ENCODE assay signal across 18 cellular contexts in genomic region chrX:856901-857300, GRCh38.
"Had no signal": no experiment of that assay in that cellular context is flagged by ENCODE, and none has a peak within 500 bp of the region (broad histone marks: within the 10 kb centered on the region; RNA-seq: fewer than 3 reads in every experiment).

No MANE protein-coding gene starts in this region.

- H3K27me3 ChIP-seq: ovary, right lobe of liver, tibial nerve had no signal

- ATAC-seq: activated T-helper 17 cell treated with anti-CD3 and anti-CD28 coated beads, Interleukin-2, amount 50 U/mL, for 72 hours; left cardiac atrium; lower lobe of right lung; right lobe of liver; stimulated activated memory B cell treated with anti-CD40 and anti-IgM and Interleukin-4, amounts not matched to agents 10 μg/mL and 1 μg/mL and 100 μg/mL, for 72 hours had no signal

- H3K4me3 Mint-ChIP-seq: activated T-helper 17 cell treated with anti-CD3 and anti-CD28 coated beads, Interleukin-2, amount 50 U/mL, for 72 hours; mesothelial cell of epicardium; neural crest cell; stimulated activated memory B cell treated with anti-CD40 and anti-IgM and Interleukin-4, amounts not matched to agents 10 μg/mL and 1 μg/mL and 100 μg/mL, for 72 hours; T-helper 2 cell treated with Interferon-gamma antibody and Interleukin-4, amounts not matched to agents 5 μg/mL and 100 μg/mL, for 36 hours had no signal

- H3K36me3 ChIP-seq: lower lobe of right lung, ovary, right lobe of liver, tibial nerve had no signal

- H3K27ac ChIP-seq: lower lobe of right lung, ovary, right lobe of liver, tibial nerve had no signal

- H3K27ac Mint-ChIP-seq: activated T-helper 17 cell treated with anti-CD3 and anti-CD28 coated beads, Interleukin-2, amount 50 U/mL, for 72 hours; stimulated activated memory B cell treated with anti-CD40 and anti-IgM and Interleukin-4, amounts not matched to agents 10 μg/mL and 1 μg/mL and 100 μg/mL, for 72 hours; T-helper 2 cell treated with Interferon-gamma antibody and Interleukin-4, amounts not matched to agents 5 μg/mL and 100 μg/mL, for 36 hours had no signal

- H3K36me3 Mint-ChIP-seq: mesothelial cell of epicardium; stimulated activated memory B cell treated with anti-CD40 and anti-IgM and Interleukin-4, amounts not matched to agents 10 μg/mL and 1 μg/mL and 100 μg/mL, for 72 hours had no signal

- H3K4me1 Mint-ChIP-seq: activated T-helper 17 cell treated with anti-CD3 and anti-CD28 coated beads, Interleukin-2, amount 50 U/mL, for 72 hours; neural crest cell; stimulated activated memory B cell treated with anti-CD40 and anti-IgM and Interleukin-4, amounts not matched to agents 10 μg/mL and 1 μg/mL and 100 μg/mL, for 72 hours had no signal

- H3K4me1 ChIP-seq: lower lobe of right lung, right lobe of liver, tibial nerve had no signal

- H3K27me3 Mint-ChIP-seq: activated T-helper 17 cell treated with anti-CD3 and anti-CD28 coated beads, Interleukin-2, amount 50 U/mL, for 72 hours; stimulated activated memory B cell treated with anti-CD40 and anti-IgM and Interleukin-4, amounts not matched to agents 10 μg/mL and 1 μg/mL and 100 μg/mL, for 72 hours had no signal

- H3K9me3 ChIP-seq: lower lobe of right lung, right lobe of liver had no signal

- H3K4me3 ChIP-seq: lower lobe of right lung, ovary, right lobe of liver, tibial nerve had no signal

- H3K9me3 Mint-ChIP-seq: neural crest cell had no signal

- DNase-seq: activated naive CD4-positive, alpha-beta T cell treated with Interleukin-2 at 50 U/mL for 16 hours; activated T-cell treated with anti-CD3 and anti-CD28 coated beads for 4 hours; anterior cingulate cortex; cortex of kidney; effector CD4-positive, alpha-beta T cell; foreskin melanocyte; left cardiac atrium; lower lobe of right lung; ovary; right lobe of liver; stimulated activated CD4-positive, alpha-beta T cell treated with anti-CD3 and anti-CD28 coated beads, Interleukin-2, amount 100 ng/mL, for 48 hours; SW 1271 had no signal
